Comparison of ENCODE assay signal across 25 cellular contexts in genomic region chr10:48639646-48640045, GRCh38. TPM values are rescaled to one million over a fixed set of nuclear protein-coding genes. Genes with fewer than 3 reads are reported as not detected.
DNase-seq lines count a peak whose midpoint lies in the region; ATAC-seq, FAIRE-seq and TF ChIP-seq lines count a peak whose summit lies in the region.
"Had no signal": no experiment of that assay in that cellular context is flagged by ENCODE, and none has a peak within 500 bp of the region (broad histone marks: within the 10 kb centered on the region; RNA-seq: fewer than 3 reads in every experiment).

No MANE protein-coding gene starts in this region.

- SMC1A ChIA-PET in GM12878 (lab: Charles Lee; ENCODE audit: uncharacterized antibody, unreplicated experiment), result interaction anchor here (1.1 to 11.2 kb wide), 9 partner anchors 9 to 31 kb away, joined by 3 to 174 read pairs (median 7); partner anchors contain the start of gene ARHGAP22

- ATAC-seq in GM12878, result peak; percentile 30
- ATAC-seq: GM23338 had no signal

- peaks cover 19% of the 10 kb centered on the region for H3K4me1 ChIP-seq in GM12878 (ENCODE audit: control insufficient read depth, insufficient read depth, low read length)
- H3K4me1 ChIP-seq: Caco-2 had no signal

- H3K79me2 ChIP-seq in GM12878 (ENCODE audit: control insufficient read depth, insufficient read depth, low read length), result no peaks in the 10 kb centered on the region; the same call in 1 of the 2 replicates

- DNase-seq in NOMO-1 treated with DMSO at 0.1 percent for 48 hours (lab: John Stamatoyannopoulos, UW; ENCODE audit: unreplicated experiment) (peak; percentile 46), NOMO-1 treated with dmso at 0.1 percent for 144 hours (lab: John Stamatoyannopoulos, UW; ENCODE audit: unreplicated experiment) (no peak), MV-4-11 (lab: John Stamatoyannopoulos, UW) (peak; percentile 52), GM12878 (ENCODE audit: low read depth, low spot score) (no peak), fibroblast of pulmonary artery (ENCODE audit: low read depth) (peak; percentile 50), putamen (ENCODE audit: low spot score) (no peak), HuH-7.5 (ENCODE audit: low spot score) (no peak), NCI-H1417 treated with DMSO at 0.1 percent for 48 hours (lab: John Stamatoyannopoulos, UW) (no peak)
- DNase-seq: Caco-2; CD4-positive, alpha-beta T cell; DMS153; GDM1; HCEC 1CT; NCI-H1436; NCI-H1930; NCI-H226; NCI-H524; NCI-H82; Peyer's patch; Right ventricle myocardium superior had no signal

- POLR2A ChIA-PET in GM12878 (lab: Charles Lee), result interaction anchor here (1.1 to 2.8 kb wide), 4 partner anchors 14 to 29 kb away, joined by 3 to 13 read pairs (median 8); no protein-coding TSS in a partner anchor

- TF ChIP-seq POLR2A in GM12878 (IDR thresholded peaks at IDR 0.05; ENCODE audit: low read depth, low read length), result no peak

- intact Hi-C loops in GM12878 (cut with micrococcal nuclease; ENCODE audit: unreplicated experiment), result no loop called here

- RAD21 ChIA-PET in GM12878 (lab: Charles Lee; ENCODE audit: unreplicated experiment), result interaction anchor here (0.8 to 3.3 kb wide), 9 partner anchors 10 to 89 kb away, joined by 3 to 30 read pairs (median 5); no protein-coding TSS in a partner anchor

- no peaks in the 10 kb centered on the region for H3K36me3 ChIP-seq in GM12878 (ENCODE audit: control insufficient read depth in 2 of 2, insufficient read depth in 2 of 2, low read length in 1 of 2)
- H3K36me3 ChIP-seq: Peyer's patch had no signal

- no peaks in the 10 kb centered on the region for H4K20me1 ChIP-seq in GM12878 (ENCODE audit: control insufficient read depth, insufficient read depth)

- H3K9ac ChIP-seq in GM12878 (ENCODE audit: control insufficient read depth, insufficient read depth, low read length), result no peak overlapping the region

- TF ChIP-seq CTCF in GM12878 (IDR thresholded peaks at IDR 0.05 in 2 of 3, conservative IDR thresholded peaks at IDR 0.05 in 1 of 3; ENCODE audit: control insufficient read depth in 2 of 3, extremely low read depth in 1 of 3, insufficient read depth in 1 of 3, low read depth in 3 of 3, low read length in 3 of 3) (no peak), fibroblast of pulmonary artery (IDR thresholded peaks at IDR 0.05; ENCODE audit: low read length, missing control alignments) (no peak)

- H3K4me3 ChIP-seq in GM12878 (peak overlapping the region; percentile 10; the same call in 1 of the 2 replicates), fibroblast of pulmonary artery (replicated peaks; ENCODE audit: low read depth, low read length) (no peak overlapping the region)
- H3K4me3 ChIP-seq: GM23338, Peyer's patch had no signal

- H3K9me3 ChIP-seq in GM12878 (replicated peaks; ENCODE audit: control insufficient read depth, insufficient read depth, low read length), result peaks cover 2% of the 10 kb centered on the region
- H3K9me3 ChIP-seq: Peyer's patch had no signal

- BruUV-seq in GM12878 (replicated peaks; lab: Mats Ljungman, UMichigan), result no TSS peak

- H3K27me3 ChIP-seq in GM12878 (replicated peaks in 1 of 2; ENCODE audit: control insufficient read depth in 2 of 2, insufficient read depth in 2 of 2, low read length in 1 of 2), result no peaks in the 10 kb centered on the region
- H3K27me3 ChIP-seq: Peyer's patch had no signal

- H3K4me2 ChIP-seq in GM12878 (ENCODE audit: control insufficient read depth, insufficient read depth), result peak overlapping the region; percentile 36
- H3K4me2 ChIP-seq: GM23338 had no signal

- TF ChIP-seq RAD21 in GM12878 (IDR thresholded peaks at IDR 0.05; ENCODE audit: insufficient read depth, low read depth, low read length), result no peak

- H3K27ac ChIP-seq in GM12878 (ENCODE audit: control insufficient read depth, insufficient read depth), result peak overlapping the region; percentile 53; the same call in 1 of the 2 replicates
- H3K27ac ChIP-seq: 22Rv1, Peyer's patch had no signal

- in situ Hi-C loops in GM12878 (cut with MboI), result no loop called here

- no peak for TF ChIP-seq EP300 in GM12878 (IDR thresholded peaks at IDR 0.05; ENCODE audit: borderline replicate concordance in 1 of 2, control insufficient read depth in 1 of 2, low read depth in 2 of 2, low read length in 2 of 2)

- FAIRE-seq in GM12878 (lab: Jason Lieb, UNC), result peak; percentile 57

- WGBS in GM12878 (ENCODE audit: insufficient coverage, insufficient replicate concordance, low lambda C conversion rate, missing lambda C conversion rate), result 0% methylated on average over 1 of the region's 1 CpG

- no peak overlapping the region; the same call in 1 of the 2 replicates for H2AFZ ChIP-seq in GM12878 (ENCODE audit: control insufficient read depth, low read depth, low read length)
- H2AFZ ChIP-seq: GM23338 had no signal

- CTCF ChIA-PET in GM12878 (lab: Yijun Ruan, JAX), result interaction anchor here (1.1 to 14.1 kb wide), 9 partner anchors 10 to 86 kb away, joined by 3 to 175 read pairs (median 8); partner anchors contain the start of gene ARHGAP22

TF ChIP-seq in GM12878, 131 proteins besides CTCF, POLR2A, EP300 and RAD21:
- TF ChIP-seq ATF7 (IDR thresholded peaks at IDR 0.05; ENCODE audit: low read depth), result 0 out of 2 replicates have a peak, but pooled peaks have one; percentile 29
- no peak for TF ChIP-seq CHD1 (IDR thresholded peaks at IDR 0.05; ENCODE audit: low read depth, low read length)
- no peak for TF ChIP-seq SUPT20H (IDR thresholded peaks at IDR 0.05; ENCODE audit: borderline replicate concordance, control insufficient read depth, low read depth, low read length)
- TF ChIP-seq NRF1 (conservative IDR thresholded peaks at IDR 0.05; ENCODE audit: low read depth, low read length), result no peak
- no peak for TF ChIP-seq E2F4 (IDR thresholded peaks at IDR 0.05; ENCODE audit: low read depth, low read length)
- TF ChIP-seq ZNF384 (IDR thresholded peaks at IDR 0.05; ENCODE audit: borderline replicate concordance, low read depth, low read length), result peak; percentile 13; the same call in 1 of the 2 replicates
- no peak for TF ChIP-seq STAT1 (conservative IDR thresholded peaks at IDR 0.05)
- TF ChIP-seq JUNB (IDR thresholded peaks at IDR 0.05), result peak; percentile 22; the same call in 1 of the 2 replicates

RNA-seq across cellular contexts. Expression of gene ARHGAP22, which starts 34.8 kb away (rescaled TPM):
- 17.6 and 21.3 TPM in 2 replicates for total RNA-seq in GM12878 (2013; cell fraction: nucleolus; rRNA removed)
- total RNA-seq in GM12878 (2014; rRNA removed) (not detected in 2 replicates), GM12878 (2014; rRNA removed; fragmentation: Illumina TruSeq; extraction: Trizol) (not detected in 2 replicates), GM12878 (2021) (0.18 and 0.45 TPM in 2 replicates)
- not detected for polyA plus RNA-seq in GM12878 (2011; ENCODE audit: low read depth)
- polyA plus RNA-seq in GM12878 (2011; rRNA removed) (0.61 and 1.0 TPM in 2 replicates), GM12878 (2014; fragmentation: Illumina TruSeq; extraction: Trizol) (not detected in 2 replicates), GM12878 (2014; fragmentation: Nextera tagmentation; extraction: Ambion mirVana) (under 1 TPM in 1 of 2 experiments, not detected in 1; 0.07 TPM), GM12878 (2014; rRNA removed) (0.08 TPM in 1 of 2 replicates, not detected in the other), GM12878 (2016; fragmentation: Nextera tagmentation; extraction: Ambion mirVana) (under 1 TPM in 1 of 2 experiments, not detected in 1; 0.56 TPM)
- polyA plus RNA-seq in GM12878 (2011; cell fraction: cytosol; rRNA removed), result 0.36 and 0.82 TPM in 2 replicates
- polyA plus RNA-seq in GM12878 (2011; cell fraction: nucleus; rRNA removed), result 2.2 and 2.9 TPM in 2 replicates
- 0.73 and 0.76 TPM in 2 replicates for polyA plus RNA-seq in GM12878 (2012)
- 0.73 and 0.88 TPM in 2 replicates for polyA minus RNA-seq in GM12878 (2011; rRNA and poly(A)+ RNA removed)
- not detected in 2 replicates for polyA minus RNA-seq in GM12878 (2011; cell fraction: cytosol; rRNA and poly(A)+ RNA removed)
- polyA minus RNA-seq in GM12878 (2011; cell fraction: nucleus; rRNA and poly(A)+ RNA removed), result 2.8 and 3.5 TPM in 2 replicates
- total RNA-seq: CD4-positive, alpha-beta T cell had no signal

RNA-seq across cellular contexts. Expression of gene WDFY4, which starts 45.0 kb away (rescaled TPM):
- 484 and 561 TPM in 2 replicates for total RNA-seq in GM12878 (2013; cell fraction: nucleolus; rRNA removed)
- 81.2 and 82.2 TPM in 2 replicates for total RNA-seq in GM12878 (2014; rRNA removed)
- 36.3 and 38.1 TPM in 2 replicates for total RNA-seq in GM12878 (2014; rRNA removed; fragmentation: Illumina TruSeq; extraction: Trizol)
- total RNA-seq in GM12878 (2021), result 132 and 136 TPM in 2 replicates
- polyA plus RNA-seq in GM12878 (2011; ENCODE audit: low read depth), result 16.4 TPM
- polyA plus RNA-seq in GM12878 (2011; rRNA removed), result 24.4 and 58.0 TPM in 2 replicates
- polyA plus RNA-seq in GM12878 (2011; cell fraction: cytosol; rRNA removed), result 46.0 and 51.0 TPM in 2 replicates
- polyA plus RNA-seq in GM12878 (2011; cell fraction: nucleus; rRNA removed), result 214 and 216 TPM in 2 replicates
- polyA plus RNA-seq in GM12878 (2012), result 26.0 and 43.0 TPM in 2 replicates
- polyA plus RNA-seq in GM12878 (2014; fragmentation: Illumina TruSeq; extraction: Trizol), result 34.4 and 49.4 TPM in 2 replicates
- 10 to 100 TPM; 13.5 to 13.9 TPM for polyA plus RNA-seq in GM12878 (2014; fragmentation: Nextera tagmentation; extraction: Ambion mirVana)
- 70.3 and 78.5 TPM in 2 replicates for polyA plus RNA-seq in GM12878 (2014; rRNA removed)
- 10 to 100 TPM; 31.7 to 45.2 TPM for polyA plus RNA-seq in GM12878 (2016; fragmentation: Nextera tagmentation; extraction: Ambion mirVana)
- 149 and 180 TPM in 2 replicates for polyA minus RNA-seq in GM12878 (2011; rRNA and poly(A)+ RNA removed)
- polyA minus RNA-seq in GM12878 (2011; cell fraction: cytosol; rRNA and poly(A)+ RNA removed), result 57.9 and 65.2 TPM in 2 replicates
- 153 and 224 TPM in 2 replicates for polyA minus RNA-seq in GM12878 (2011; cell fraction: nucleus; rRNA and poly(A)+ RNA removed)
- total RNA-seq: Caco-2, Daoy, LHCN-M2 had no signal
- polyA plus RNA-seq: AG04450, GM23338 had no signal

Comparison
In these comparisons a context has a peak if more than half of its experiments do, and no peak if none do; other contexts are left out.
1. DNase-seq: peak in NOMO-1 treated with DMSO at 0.1 percent for 48 hours (single experiment), MV-4-11 (single experiment) and fibroblast of pulmonary artery (single experiment); none in NOMO-1 treated with dmso at 0.1 percent for 144 hours (single experiment), GM12878 (single experiment), putamen (single experiment), HuH-7.5 (single experiment) and NCI-H1417 treated with DMSO at 0.1 percent for 48 hours (single experiment).